In the genomic region with DNA sequence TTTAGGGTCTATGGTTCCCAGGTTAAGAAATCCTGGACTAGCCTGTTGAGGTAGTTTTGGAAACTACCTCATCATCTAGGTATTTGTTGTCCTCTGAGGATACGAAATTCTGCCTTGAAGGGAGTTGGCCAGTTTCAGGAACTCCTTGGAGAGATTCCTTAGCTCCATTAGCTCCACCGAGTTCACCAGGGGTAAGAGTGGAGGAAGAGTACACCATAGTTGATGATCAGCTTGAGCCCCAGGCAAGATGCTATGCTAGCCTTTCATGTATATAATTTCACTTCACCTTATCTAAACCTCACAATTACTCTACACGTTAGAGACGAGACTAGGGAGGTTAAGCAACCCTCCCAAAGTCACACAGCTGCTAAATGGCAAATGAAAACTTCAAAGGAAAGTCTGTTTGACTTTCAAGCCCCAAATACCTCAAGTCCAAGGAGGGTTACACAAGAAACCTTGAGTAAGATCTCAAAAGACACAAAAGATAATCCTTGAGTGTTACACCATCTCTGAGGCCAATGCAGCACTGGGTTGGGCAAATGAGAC, we compare ENCODE assay signal across 25 cellular contexts.
DNase-seq lines count a peak whose midpoint lies in the region; ATAC-seq, FAIRE-seq and TF ChIP-seq lines count a peak whose summit lies in the region.
"Had no signal": no experiment of that assay in that cellular context is flagged by ENCODE, and none has a peak within 500 bp of the region (broad histone marks: within the 10 kb centered on the region; RNA-seq: fewer than 3 reads in every experiment).

No MANE protein-coding gene starts in this region.

- no peaks in the 10 kb centered on the region for H3K36me3 ChIP-seq in HEK293 (ENCODE audit: control insufficient read depth in 2 of 2, insufficient read depth in 1 of 2, low read length in 2 of 2)
- no peaks in the 10 kb centered on the region for H3K36me3 ChIP-seq in adipocyte (ENCODE audit: control insufficient read depth, insufficient read depth, low read length, severe bottlenecking)
- no peaks in the 10 kb centered on the region for H3K36me3 ChIP-seq in keratinocyte (ENCODE audit: control insufficient read depth in 2 of 2, extremely low read depth in 1 of 2, insufficient read depth in 2 of 2, low read length in 2 of 2)
- H3K36me3 ChIP-seq in gastroesophageal sphincter: no peaks in the 10 kb centered on the region
- H3K36me3 ChIP-seq: colonic mucosa, HAP-1, ovary, right lobe of liver, tibial nerve had no signal

- dilution Hi-C loops in keratinocyte (cut with MboI; ENCODE audit: extremely low pct_ligation_motif_present, low sequenced_read_pairs): no loop called here

- FAIRE-seq in keratinocyte (lab: Jason Lieb, UNC): peak; percentile 62
- FAIRE-seq: G401.6, K562, kidney had no signal

- POLR2A ChIA-PET in HEK293 (lab: Yijun Ruan, JAX): interaction anchor here (1.9 kb wide), 1 partner anchor 36 kb away, joined by 5 read pairs; no protein-coding TSS in a partner anchor

- H3K9me3 ChIP-seq in HEK293 (ENCODE audit: control insufficient read depth, insufficient read depth, low read depth, low read length) (no peaks in the 10 kb centered on the region), adipocyte (ENCODE audit: control insufficient read depth, low read length) (no peaks in the 10 kb centered on the region), keratinocyte (ENCODE audit: control insufficient read depth, low read depth, low read length) (no peaks in the 10 kb centered on the region), gastroesophageal sphincter (no peaks in the 10 kb centered on the region)
- H3K9me3 ChIP-seq: body of pancreas, colonic mucosa, HAP-1, ovary, right lobe of liver, tibial nerve had no signal

- H3K27me3 ChIP-seq in adipocyte (replicated peaks; ENCODE audit: control insufficient read depth, insufficient read depth, low read length) (no peaks in the 10 kb centered on the region), keratinocyte (ENCODE audit: control insufficient read depth, extremely low read depth, insufficient read depth, low read length) (no peaks in the 10 kb centered on the region), gastroesophageal sphincter (no peaks in the 10 kb centered on the region)
- H3K27me3 ChIP-seq: body of pancreas, colonic mucosa, ovary, right lobe of liver, tibial nerve had no signal

- no peaks in the 10 kb centered on the region for H3K9me1 ChIP-seq in keratinocyte (ENCODE audit: control insufficient read depth, extremely low read depth, insufficient read depth, low read length)

- 0 out of 2 replicates have a peak, but pooled peaks cover 2% of the 10 kb centered on the region for H3K4me1 ChIP-seq in HEK293 (ENCODE audit: control insufficient read depth, insufficient read depth, low read length)
- H3K4me1 ChIP-seq in adipocyte (ENCODE audit: control insufficient read depth, insufficient read depth, low read length): peaks cover 3% of the 10 kb centered on the region
- peaks cover 2% of the 10 kb centered on the region for H3K4me1 ChIP-seq in keratinocyte (ENCODE audit: control insufficient read depth, extremely low read depth, insufficient read depth, low read length)
- no peaks in the 10 kb centered on the region for H3K4me1 ChIP-seq in gastroesophageal sphincter
- H3K4me1 ChIP-seq: body of pancreas, colonic mucosa, right lobe of liver, tibial nerve had no signal

- no peak overlapping the region for H3K9ac ChIP-seq in adipocyte (ENCODE audit: low read length)
- no peak overlapping the region for H3K9ac ChIP-seq in keratinocyte (ENCODE audit: control insufficient read depth, extremely low read depth, insufficient read depth, low read length)

- TF ChIP-seq EP300 in gastroesophageal sphincter (IDR thresholded peaks at IDR 0.05): no peak

- no peak overlapping the region for H3K27ac ChIP-seq in HEK293 (ENCODE audit: extremely low read depth, low read depth, low read length)
- no peak overlapping the region for H3K27ac ChIP-seq in keratinocyte (ENCODE audit: control insufficient read depth, insufficient read depth, low read length)
- H3K27ac ChIP-seq in gastroesophageal sphincter: no peak overlapping the region
- H3K27ac ChIP-seq: body of pancreas, colonic mucosa, ovary, right lobe of liver, tibial nerve had no signal

- CTCF ChIA-PET in HEK293 (lab: Yijun Ruan, JAX): interaction anchor here (0.7 to 1.3 kb wide), 3 partner anchors 11 to 641 kb away, joined by 4 to 7 read pairs (median 4); no protein-coding TSS in a partner anchor

- DNase-seq in EH (ENCODE audit: low read depth) (peak; percentile 18), adipocyte (ENCODE audit: low read depth) (peak; percentile 66), keratinocyte (ENCODE audit: low read depth, low spot score) (no peak)
- no peak for DNase-seq in effector CD4-positive, alpha-beta T cell
- DNase-seq: activated CD4-positive, alpha-beta memory T cell treated with anti-CD3 and anti-CD28 coated beads, Interleukin-2, amount 10 ng/mL, durations not matched to agents 7 days and 5 days; activated naive CD4-positive, alpha-beta T cell treated with anti-CD3 and anti-CD28 coated beads for 36 hours; activated T-cell treated with anti-CD3 and anti-CD28 coated beads, Interleukin-2, amount 50 U/mL, for 1 hour; body of pancreas; colonic mucosa; kidney; naive thymus-derived CD4-positive, alpha-beta T cell; NCI-H1105; NCI-H510A; ovary; right lobe of liver; stimulated activated naive B cell treated with anti-CD40 and anti-IgM and Interleukin-4, amounts not matched to agents 10 μg/mL and 1 μg/mL and 100 μg/mL, for 72 hours had no signal

- WGBS in gastroesophageal sphincter (ENCODE audit: low coverage in 1 of 2), 2 donors: 34 to 57% methylated on average over 3 of the region's 4 CpGs

- TF ChIP-seq CTCF in HEK293 (tag by site-specific recombination; IDR thresholded peaks at IDR 0.05) (no peak), keratinocyte (optimal IDR thresholded peaks at IDR 0.05 in 1 of 3, IDR thresholded peaks at IDR 0.05 in 1 of 3, conservative IDR thresholded peaks at IDR 0.05 in 1 of 3; ENCODE audit: extremely low read depth in 1 of 3, insufficient read depth in 2 of 3, low read length in 3 of 3) (no peak), gastroesophageal sphincter (IDR thresholded peaks at IDR 0.05) (no peak)

- peak overlapping the region; percentile 25 for H2AFZ ChIP-seq in keratinocyte (ENCODE audit: control insufficient read depth, low read length)

- H3K79me2 ChIP-seq in keratinocyte (ENCODE audit: control insufficient read depth, insufficient read depth, low read length): no peaks in the 10 kb centered on the region

- H4K20me1 ChIP-seq in keratinocyte (ENCODE audit: control insufficient read depth, extremely low read depth, insufficient read depth, low read length): no peaks in the 10 kb centered on the region

- ATAC-seq in GM21423 (IDR thresholded peaks at IDR 0.05; ENCODE audit: unreplicated experiment) (no peak), gastroesophageal sphincter (no peak)
- ATAC-seq: body of pancreas; K562; naive thymus-derived CD4-positive, alpha-beta T cell; right lobe of liver; Right ventricle myocardium inferior; stimulated activated naive B cell treated with anti-CD40 and anti-IgM and Interleukin-4, amounts not matched to agents 10 μg/mL and 1 μg/mL and 100 μg/mL, for 72 hours; WTC11 had no signal

- H3K4me3 ChIP-seq in HEK293 (ENCODE audit: low read depth, low read length) (no peak overlapping the region), adipocyte (ENCODE audit: low read length) (no peak overlapping the region), keratinocyte (ENCODE audit: control insufficient read depth in 2 of 3, extremely low read depth in 1 of 3, insufficient read depth in 2 of 3, low read depth in 1 of 3, low read length in 3 of 3) (no peak overlapping the region), gastroesophageal sphincter (no peak overlapping the region)
- H3K4me3 ChIP-seq: body of pancreas, colonic mucosa, HAP-1, K562, ovary, right lobe of liver, tibial nerve had no signal

- H3K4me2 ChIP-seq in keratinocyte (ENCODE audit: control insufficient read depth, extremely low read depth, insufficient read depth, low read depth, low read length): no peak overlapping the region

- TF ChIP-seq POLR2A in gastroesophageal sphincter (IDR thresholded peaks at IDR 0.05): no peak

TF ChIP-seq in HEK293, 187 proteins besides CTCF, POLR2A, EP300 and RAD21:
- TF ChIP-seq ZNF768 (tag by site-specific recombination; IDR thresholded peaks at IDR 0.05) (0 out of 2 replicates have a peak, but pooled peaks have one; percentile 55), PRDM1 (tag by site-specific recombination; IDR thresholded peaks at IDR 0.05) (peak; percentile 56)
- TF ChIP-seq, protein P1, sequence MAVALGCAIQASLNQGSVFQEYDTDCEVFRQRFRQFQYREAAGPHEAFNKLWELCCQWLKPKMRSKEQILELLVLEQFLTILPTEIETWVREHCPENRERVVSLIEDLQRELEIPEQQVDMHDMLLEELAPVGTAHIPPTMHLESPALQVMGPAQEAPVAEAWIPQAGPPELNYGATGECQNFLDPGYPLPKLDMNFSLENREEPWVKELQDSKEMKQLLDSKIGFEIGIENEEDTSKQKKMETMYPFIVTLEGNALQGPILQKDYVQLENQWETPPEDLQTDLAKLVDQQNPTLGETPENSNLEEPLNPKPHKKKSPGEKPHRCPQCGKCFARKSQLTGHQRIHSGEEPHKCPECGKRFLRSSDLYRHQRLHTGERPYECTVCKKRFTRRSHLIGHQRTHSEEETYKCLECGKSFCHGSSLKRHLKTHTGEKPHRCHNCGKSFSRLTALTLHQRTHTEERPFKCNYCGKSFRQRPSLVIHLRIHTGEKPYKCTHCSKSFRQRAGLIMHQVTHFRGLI (tag by site-specific recombination; IDR thresholded peaks at IDR 0.05): no peak

Comparison
In these comparisons a context has a peak if more than half of its experiments do, and no peak if none do; other contexts are left out.
1. DNase-seq: peak in EH (single experiment) and adipocyte (single experiment); none in keratinocyte (single experiment) and effector CD4-positive, alpha-beta T cell (single experiment).